Comparison of ENCODE assay signal across 8 cellular contexts in the genomic region with DNA sequence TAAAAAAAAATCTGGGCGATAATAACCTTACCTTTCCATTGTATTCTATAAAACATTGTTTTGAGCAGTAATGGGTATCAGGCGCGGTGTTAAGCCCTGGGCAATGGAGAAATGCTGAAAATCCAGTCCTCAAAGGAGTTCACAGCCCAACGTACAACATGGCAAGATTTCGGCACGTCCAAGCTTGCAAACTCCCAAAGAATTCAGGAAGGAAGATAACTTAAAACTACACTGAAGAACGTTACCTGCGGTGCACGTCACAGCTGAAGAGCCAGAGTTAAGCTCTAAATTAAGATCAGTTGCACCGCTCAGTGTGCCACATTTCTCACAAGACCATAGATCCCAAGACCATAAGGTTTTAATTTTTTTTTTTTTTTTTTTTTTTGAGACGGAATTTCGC. TPM values are rescaled to one million over a fixed set of nuclear protein-coding genes. Genes with fewer than 3 reads are reported as not detected.
DNase-seq lines count a peak whose midpoint lies in the region; ATAC-seq and TF ChIP-seq lines count a peak whose summit lies in the region.
"Had no signal": no experiment of that assay in that cellular context is flagged by ENCODE, and none has a peak within 500 bp of the region (broad histone marks: within the 10 kb centered on the region; RNA-seq: fewer than 3 reads in every experiment).

No MANE protein-coding gene starts in this region.

- peaks cover 8% of the 10 kb centered on the region for H3K4me1 Mint-ChIP-seq in activated CD4-positive, alpha-beta memory T cell treated with anti-CD3 and anti-CD28 coated beads for 36 hours (ENCODE audit: low read depth)

- ATAC-seq in HG03565 (IDR thresholded peaks at IDR 0.05; ENCODE audit: unreplicated experiment): no peak

- 7% methylated on average over 12 of the region's 12 CpGs for WGBS in smooth muscle cell (ENCODE audit: low lambda C conversion rate)

- DNase-seq in HAP-1 (ENCODE audit: low spot score in 2 of 2) (peak in 1 of 2 experiments; percentile 10), smooth muscle cell (lab: John Stamatoyannopoulos, UW; ENCODE audit: unreplicated experiment) (no peak), GF-D8 (lab: John Stamatoyannopoulos, UW) (no peak), COLO829 (ENCODE audit: low spot score) (no peak)
- DNase-seq in activated CD4-positive, alpha-beta memory T cell treated with anti-CD3 and anti-CD28 coated beads for 36 hours: no peak
- DNase-seq: MM.1S had no signal

- H3K27me3 ChIP-seq in HAP-1 (ENCODE audit: low read depth) (no peaks in the 10 kb centered on the region), iPS-15b (ENCODE audit: control insufficient read depth, insufficient read depth, low read length) (no peaks in the 10 kb centered on the region), smooth muscle cell (ENCODE audit: low read depth) (no peaks in the 10 kb centered on the region)

- peak overlapping the region; percentile 87 for H3K4me2 ChIP-seq in smooth muscle cell

- no peak for TF ChIP-seq CTCF in smooth muscle cell (IDR thresholded peaks at IDR 0.05; ENCODE audit: borderline replicate concordance, insufficient read depth, poor library complexity, severe bottlenecking)

- peak overlapping the region; percentile 57 for H3K4me3 ChIP-seq in HAP-1
- H3K4me3 ChIP-seq in iPS-15b (ENCODE audit: low read depth, low read length): peak overlapping the region; percentile 85
- peak overlapping the region; percentile 60 for H3K4me3 ChIP-seq in smooth muscle cell

- H3K9ac ChIP-seq in iPS-15b (ENCODE audit: low read depth, low read length): peak overlapping the region; percentile 8
- H3K9ac ChIP-seq in smooth muscle cell (ENCODE audit: low read depth): peak overlapping the region; percentile 46

- peak overlapping the region; percentile 75 for H3K4me3 Mint-ChIP-seq in activated CD4-positive, alpha-beta memory T cell treated with anti-CD3 and anti-CD28 coated beads for 36 hours

- H3K27ac ChIP-seq in smooth muscle cell (ENCODE audit: low read depth): no peak overlapping the region

- peaks cover 13% of the 10 kb centered on the region for H3K27me3 Mint-ChIP-seq in activated CD4-positive, alpha-beta memory T cell treated with anti-CD3 and anti-CD28 coated beads for 36 hours

- H3K4me1 ChIP-seq in HAP-1 (peaks cover 3% of the 10 kb centered on the region; the same call in 1 of the 2 replicates), iPS-15b (ENCODE audit: control insufficient read depth, insufficient read depth, low read length) (peaks cover 5% of the 10 kb centered on the region), smooth muscle cell (ENCODE audit: low read depth) (peaks cover 15% of the 10 kb centered on the region)

- no peaks in the 10 kb centered on the region for H3F3A ChIP-seq in smooth muscle cell (ENCODE audit: low read depth)

- in situ Hi-C loops in HAP-1 (cut with MboI; ENCODE audit: low sequenced_read_pairs): no loop called here

- no peaks in the 10 kb centered on the region for H3K36me3 Mint-ChIP-seq in activated CD4-positive, alpha-beta memory T cell treated with anti-CD3 and anti-CD28 coated beads for 36 hours

- H3K27ac Mint-ChIP-seq in activated CD4-positive, alpha-beta memory T cell treated with anti-CD3 and anti-CD28 coated beads for 36 hours: no peak overlapping the region

- H3K9me3 ChIP-seq in HAP-1 (no peaks in the 10 kb centered on the region), iPS-15b (ENCODE audit: control insufficient read depth, insufficient read depth, low read length) (no peaks in the 10 kb centered on the region), smooth muscle cell (replicated peaks; ENCODE audit: low read depth) (no peaks in the 10 kb centered on the region)

- H3K9me3 Mint-ChIP-seq in activated CD4-positive, alpha-beta memory T cell treated with anti-CD3 and anti-CD28 coated beads for 36 hours: no peaks in the 10 kb centered on the region

- H3K36me3 ChIP-seq in HAP-1 (replicated peaks) (peaks cover 12% of the 10 kb centered on the region), iPS-15b (ENCODE audit: control insufficient read depth, insufficient read depth, low read length) (peaks cover 6% of the 10 kb centered on the region), smooth muscle cell (ENCODE audit: low read depth) (no peaks in the 10 kb centered on the region)

- intact Hi-C loops in activated CD4-positive, alpha-beta memory T cell treated with anti-CD3 and anti-CD28 coated beads for 36 hours (cut with micrococcal nuclease): no loop called here

- no peaks in the 10 kb centered on the region for H4K20me1 ChIP-seq in smooth muscle cell (ENCODE audit: low read depth)

- H2AFZ ChIP-seq in smooth muscle cell (ENCODE audit: low read depth): peak overlapping the region; percentile 3

- CTCF ChIA-PET in activated CD4-positive, alpha-beta memory T cell treated with anti-CD3 and anti-CD28 coated beads for 36 hours (lab: Charles Lee): interaction anchor here (0.6 to 1.4 kb wide), 4 partner anchors 62 to 1575 kb away, joined by 3 to 5 read pairs (median 3); no protein-coding TSS in a partner anchor

- POLR2A ChIA-PET in activated CD4-positive, alpha-beta memory T cell treated with anti-CD3 and anti-CD28 coated beads for 36 hours (lab: Charles Lee): no interaction called here

- peaks cover 17% of the 10 kb centered on the region for H3K79me2 ChIP-seq in smooth muscle cell (ENCODE audit: low read depth)

RNA-seq across cellular contexts. Expression of a gene that starts 0.9 kb away (rescaled TPM):
- 1 to 10 TPM; 5.3 to 5.7 TPM for total RNA-seq in activated CD4-positive, alpha-beta memory T cell treated with anti-CD3 and anti-CD28 coated beads for 36 hours
- 26.5 and 28.4 TPM in 2 replicates for total RNA-seq in smooth muscle cell
- 55.3 and 56.8 TPM in 2 replicates for polyA plus RNA-seq in smooth muscle cell

RNA-seq across cellular contexts. Expression of a gene that starts 6.7 kb away (rescaled TPM):
- 10 to 100 TPM; 40.7 to 43.2 TPM for total RNA-seq in activated CD4-positive, alpha-beta memory T cell treated with anti-CD3 and anti-CD28 coated beads for 36 hours
- total RNA-seq in smooth muscle cell: 34.4 and 61.3 TPM in 2 replicates
- 45.4 and 58.2 TPM in 2 replicates for polyA plus RNA-seq in smooth muscle cell
